ENCODE assay signal across 9 cellular contexts in genomic region chr19:10238172-10238783, GRCh38. TPM values are rescaled to one million over a fixed set of nuclear protein-coding genes. Genes with fewer than 3 reads are reported as not detected.
DNase-seq lines count a peak whose midpoint lies in the region; ATAC-seq and TF ChIP-seq lines count a peak whose summit lies in the region.
"Had no signal": no experiment of that assay in that cellular context is flagged by ENCODE, and none has a peak within 500 bp of the region (broad histone marks: within the 10 kb centered on the region; RNA-seq: fewer than 3 reads in every experiment).

No MANE protein-coding gene starts in this region.

- no peak for TF ChIP-seq CTCF in vagina (IDR thresholded peaks at IDR 0.05)

- H3K27me3 Mint-ChIP-seq in activated T-helper 2 cell treated with anti-CD3 and anti-CD28 coated beads, Interferon-gamma antibody, Interleukin-2, Interleukin-4, amounts not matched to agents 10 μg/mL and 5 μg/mL and 100 μg/mL, durations not matched to agents 14 hours and 24 hours and 36 hours (ENCODE audit: low read depth), result no peaks in the 10 kb centered on the region
- no peaks in the 10 kb centered on the region for H3K27me3 Mint-ChIP-seq in activated CD8-positive, alpha-beta memory T cell treated with anti-CD3 and anti-CD28 coated beads, Interleukin-2, amount 10 ng/mL, durations not matched to agents 7 days and 5 days

- ATAC-seq in activated CD8-positive, alpha-beta memory T cell treated with anti-CD3 and anti-CD28 coated beads, Interleukin-2, amount 10 ng/mL, durations not matched to agents 7 days and 5 days, result no peak

- H3K4me3 ChIP-seq in vagina, result no peak overlapping the region

- H3K4me1 ChIP-seq in vagina, result peaks cover 21% of the 10 kb centered on the region

- H3K9me3 Mint-ChIP-seq in activated T-helper 2 cell treated with anti-CD3 and anti-CD28 coated beads, Interferon-gamma antibody, Interleukin-2, Interleukin-4, amounts not matched to agents 10 μg/mL and 5 μg/mL and 100 μg/mL, durations not matched to agents 14 hours and 24 hours and 36 hours, result no peaks in the 10 kb centered on the region
- H3K9me3 Mint-ChIP-seq in activated CD8-positive, alpha-beta memory T cell treated with anti-CD3 and anti-CD28 coated beads, Interleukin-2, amount 10 ng/mL, durations not matched to agents 7 days and 5 days (ENCODE audit: low read depth), result no peaks in the 10 kb centered on the region

- DNase-seq in NOMO-1 treated with DMSO at 0.1 percent for 48 hours (lab: John Stamatoyannopoulos, UW; ENCODE audit: unreplicated experiment) (peak; percentile 20), NOMO-1 (lab: John Stamatoyannopoulos, UW; ENCODE audit: unreplicated experiment in 2 of 2) (no peak), iris pigment epithelial cell (ENCODE audit: low read depth) (peak; percentile 23), vagina (ENCODE audit: extremely low spot score in 2 of 2) (no peak), dermis blood vessel endothelial cell (no peak)
- DNase-seq in activated T-helper 2 cell treated with anti-CD3 and anti-CD28 coated beads, Interferon-gamma antibody, Interleukin-2, Interleukin-4, amounts not matched to agents 10 μg/mL and 5 μg/mL and 100 μg/mL, durations not matched to agents 14 hours and 24 hours and 36 hours (ENCODE audit: low spot score), result no peak
- DNase-seq in activated CD8-positive, alpha-beta memory T cell treated with anti-CD3 and anti-CD28 coated beads, Interleukin-2, amount 10 ng/mL, durations not matched to agents 7 days and 5 days, result no peak
- DNase-seq: activated CD4-positive, alpha-beta T cell treated with anti-CD3 and anti-CD28 coated beads for 1 hour had no signal

- H3K27ac Mint-ChIP-seq in activated T-helper 2 cell treated with anti-CD3 and anti-CD28 coated beads, Interferon-gamma antibody, Interleukin-2, Interleukin-4, amounts not matched to agents 10 μg/mL and 5 μg/mL and 100 μg/mL, durations not matched to agents 14 hours and 24 hours and 36 hours, result no peak overlapping the region
- no peak overlapping the region for H3K27ac Mint-ChIP-seq in activated CD8-positive, alpha-beta memory T cell treated with anti-CD3 and anti-CD28 coated beads, Interleukin-2, amount 10 ng/mL, durations not matched to agents 7 days and 5 days

- no peaks in the 10 kb centered on the region for H3K27me3 ChIP-seq in vagina

- H3K27ac ChIP-seq in vagina, result peak overlapping the region; percentile 71

- TF ChIP-seq POLR2A in Raji (IDR thresholded peaks at IDR 0.05; ENCODE audit: insufficient read depth, low read depth, low read length) (peak; percentile 20; the same call in 1 of the 2 replicates), vagina (IDR thresholded peaks at IDR 0.05) (no peak)

- no peaks in the 10 kb centered on the region for H3K36me3 ChIP-seq in vagina

- CTCF ChIA-PET in activated CD8-positive, alpha-beta memory T cell treated with anti-CD3 and anti-CD28 coated beads, Interleukin-2, amount 10 ng/mL, durations not matched to agents 7 days and 5 days (lab: Charles Lee), result interaction anchor here (1.0 to 3.0 kb wide), 2 partner anchors 9 to 11 kb away, joined by 4 to 22 read pairs; no protein-coding TSS in a partner anchor

- peaks cover 13% of the 10 kb centered on the region for H3K4me1 Mint-ChIP-seq in activated T-helper 2 cell treated with anti-CD3 and anti-CD28 coated beads, Interferon-gamma antibody, Interleukin-2, Interleukin-4, amounts not matched to agents 10 μg/mL and 5 μg/mL and 100 μg/mL, durations not matched to agents 14 hours and 24 hours and 36 hours (ENCODE audit: low read depth)
- H3K4me1 Mint-ChIP-seq in activated CD8-positive, alpha-beta memory T cell treated with anti-CD3 and anti-CD28 coated beads, Interleukin-2, amount 10 ng/mL, durations not matched to agents 7 days and 5 days, result peaks cover 26% of the 10 kb centered on the region

- H3K9me3 ChIP-seq in vagina, result no peaks in the 10 kb centered on the region

- H3K36me3 Mint-ChIP-seq in activated T-helper 2 cell treated with anti-CD3 and anti-CD28 coated beads, Interferon-gamma antibody, Interleukin-2, Interleukin-4, amounts not matched to agents 10 μg/mL and 5 μg/mL and 100 μg/mL, durations not matched to agents 14 hours and 24 hours and 36 hours (ENCODE audit: low read depth), result no peaks in the 10 kb centered on the region
- no peaks in the 10 kb centered on the region for H3K36me3 Mint-ChIP-seq in activated CD8-positive, alpha-beta memory T cell treated with anti-CD3 and anti-CD28 coated beads, Interleukin-2, amount 10 ng/mL, durations not matched to agents 7 days and 5 days

- H3K4me3 Mint-ChIP-seq in activated T-helper 2 cell treated with anti-CD3 and anti-CD28 coated beads, Interferon-gamma antibody, Interleukin-2, Interleukin-4, amounts not matched to agents 10 μg/mL and 5 μg/mL and 100 μg/mL, durations not matched to agents 14 hours and 24 hours and 36 hours (ENCODE audit: low read depth), result no peak overlapping the region
- H3K4me3 Mint-ChIP-seq in activated CD8-positive, alpha-beta memory T cell treated with anti-CD3 and anti-CD28 coated beads, Interleukin-2, amount 10 ng/mL, durations not matched to agents 7 days and 5 days, result no peak overlapping the region

- intact Hi-C loops in vagina (cut with DNase I), result no loop called here
- intact Hi-C loops in activated T-helper 2 cell treated with anti-CD3 and anti-CD28 coated beads, Interferon-gamma antibody, Interleukin-2, Interleukin-4, amounts not matched to agents 10 μg/mL and 5 μg/mL and 100 μg/mL, durations not matched to agents 14 hours and 24 hours and 36 hours (cut with micrococcal nuclease), result no loop called here

RNA-seq across cellular contexts. Expression of gene S1PR2, which starts 7.1 kb away (rescaled TPM):
- total RNA-seq in vagina (28.2 TPM), dermis blood vessel endothelial cell (0.70 and 0.85 TPM in 2 replicates)
- 10.1 and 10.8 TPM in 2 replicates for total RNA-seq in activated T-helper 2 cell treated with anti-CD3 and anti-CD28 coated beads, Interferon-gamma antibody, Interleukin-2, Interleukin-4, amounts not matched to agents 10 μg/mL and 5 μg/mL and 100 μg/mL, durations not matched to agents 14 hours and 24 hours and 36 hours
- 1 to 10 TPM; 6.1 to 8.5 TPM for total RNA-seq in activated CD8-positive, alpha-beta memory T cell treated with anti-CD3 and anti-CD28 coated beads, Interleukin-2, amount 10 ng/mL, durations not matched to agents 7 days and 5 days

RNA-seq across cellular contexts. Expression of gene MRPL4, which starts 13.7 kb away (rescaled TPM):
- 55.0 TPM for total RNA-seq in vagina
- 133 and 135 TPM in 2 replicates for total RNA-seq in activated T-helper 2 cell treated with anti-CD3 and anti-CD28 coated beads, Interferon-gamma antibody, Interleukin-2, Interleukin-4, amounts not matched to agents 10 μg/mL and 5 μg/mL and 100 μg/mL, durations not matched to agents 14 hours and 24 hours and 36 hours
- 100 to 1,000 TPM in 1 of 2 experiments, 10 to 100 TPM in 1; 85.4 to 112 TPM for total RNA-seq in activated CD8-positive, alpha-beta memory T cell treated with anti-CD3 and anti-CD28 coated beads, Interleukin-2, amount 10 ng/mL, durations not matched to agents 7 days and 5 days
- total RNA-seq in dermis blood vessel endothelial cell, result 19.9 and 44.6 TPM in 2 replicates

RNA-seq across cellular contexts. Expression of gene ICAM1, which starts 32.6 kb away (rescaled TPM):
- total RNA-seq in vagina (22.3 TPM), dermis blood vessel endothelial cell (21.3 and 59.7 TPM in 2 replicates)
- total RNA-seq in activated T-helper 2 cell treated with anti-CD3 and anti-CD28 coated beads, Interferon-gamma antibody, Interleukin-2, Interleukin-4, amounts not matched to agents 10 μg/mL and 5 μg/mL and 100 μg/mL, durations not matched to agents 14 hours and 24 hours and 36 hours, result 75.3 and 75.7 TPM in 2 replicates
- 10 to 100 TPM; 17.7 to 31.5 TPM for total RNA-seq in activated CD8-positive, alpha-beta memory T cell treated with anti-CD3 and anti-CD28 coated beads, Interleukin-2, amount 10 ng/mL, durations not matched to agents 7 days and 5 days

RNA-seq across cellular contexts. Expression of gene DNMT1, which starts 43.5 kb away (rescaled TPM):
- total RNA-seq in vagina, result 36.8 TPM
- 367 and 370 TPM in 2 replicates for total RNA-seq in activated T-helper 2 cell treated with anti-CD3 and anti-CD28 coated beads, Interferon-gamma antibody, Interleukin-2, Interleukin-4, amounts not matched to agents 10 μg/mL and 5 μg/mL and 100 μg/mL, durations not matched to agents 14 hours and 24 hours and 36 hours
- 100 to 1,000 TPM; 433 to 500 TPM for total RNA-seq in activated CD8-positive, alpha-beta memory T cell treated with anti-CD3 and anti-CD28 coated beads, Interleukin-2, amount 10 ng/mL, durations not matched to agents 7 days and 5 days
- 37.9 and 67.9 TPM in 2 replicates for total RNA-seq in dermis blood vessel endothelial cell

RNA-seq across cellular contexts. Expression of gene ICAM4, which starts 48.5 kb away (rescaled TPM):
- total RNA-seq in vagina, result not detected
- 1.4 and 1.6 TPM in 2 replicates for total RNA-seq in activated T-helper 2 cell treated with anti-CD3 and anti-CD28 coated beads, Interferon-gamma antibody, Interleukin-2, Interleukin-4, amounts not matched to agents 10 μg/mL and 5 μg/mL and 100 μg/mL, durations not matched to agents 14 hours and 24 hours and 36 hours
- under 1 TPM; 0.89 to 0.99 TPM for total RNA-seq in activated CD8-positive, alpha-beta memory T cell treated with anti-CD3 and anti-CD28 coated beads, Interleukin-2, amount 10 ng/mL, durations not matched to agents 7 days and 5 days
- total RNA-seq in dermis blood vessel endothelial cell, result 0.79 and 0.85 TPM in 2 replicates

Comparison
In these comparisons a context has a peak if more than half of its experiments do, and no peak if none do; other contexts are left out.
1. DNase-seq: peak in NOMO-1 treated with DMSO at 0.1 percent for 48 hours (single experiment) and iris pigment epithelial cell (single experiment); none in NOMO-1 (0 of 2), vagina (0 of 2), activated T-helper 2 cell treated with anti-CD3 and anti-CD28 coated beads, Interferon-gamma antibody, Interleukin-2, Interleukin-4, amounts not matched to agents 10 μg/mL and 5 μg/mL and 100 μg/mL, durations not matched to agents 14 hours and 24 hours and 36 hours (single experiment), activated CD8-positive, alpha-beta memory T cell treated with anti-CD3 and anti-CD28 coated beads, Interleukin-2, amount 10 ng/mL, durations not matched to agents 7 days and 5 days (single experiment) and dermis blood vessel endothelial cell (single experiment).